ENCODE assay signal across 1 cellular context in the genomic region with DNA sequence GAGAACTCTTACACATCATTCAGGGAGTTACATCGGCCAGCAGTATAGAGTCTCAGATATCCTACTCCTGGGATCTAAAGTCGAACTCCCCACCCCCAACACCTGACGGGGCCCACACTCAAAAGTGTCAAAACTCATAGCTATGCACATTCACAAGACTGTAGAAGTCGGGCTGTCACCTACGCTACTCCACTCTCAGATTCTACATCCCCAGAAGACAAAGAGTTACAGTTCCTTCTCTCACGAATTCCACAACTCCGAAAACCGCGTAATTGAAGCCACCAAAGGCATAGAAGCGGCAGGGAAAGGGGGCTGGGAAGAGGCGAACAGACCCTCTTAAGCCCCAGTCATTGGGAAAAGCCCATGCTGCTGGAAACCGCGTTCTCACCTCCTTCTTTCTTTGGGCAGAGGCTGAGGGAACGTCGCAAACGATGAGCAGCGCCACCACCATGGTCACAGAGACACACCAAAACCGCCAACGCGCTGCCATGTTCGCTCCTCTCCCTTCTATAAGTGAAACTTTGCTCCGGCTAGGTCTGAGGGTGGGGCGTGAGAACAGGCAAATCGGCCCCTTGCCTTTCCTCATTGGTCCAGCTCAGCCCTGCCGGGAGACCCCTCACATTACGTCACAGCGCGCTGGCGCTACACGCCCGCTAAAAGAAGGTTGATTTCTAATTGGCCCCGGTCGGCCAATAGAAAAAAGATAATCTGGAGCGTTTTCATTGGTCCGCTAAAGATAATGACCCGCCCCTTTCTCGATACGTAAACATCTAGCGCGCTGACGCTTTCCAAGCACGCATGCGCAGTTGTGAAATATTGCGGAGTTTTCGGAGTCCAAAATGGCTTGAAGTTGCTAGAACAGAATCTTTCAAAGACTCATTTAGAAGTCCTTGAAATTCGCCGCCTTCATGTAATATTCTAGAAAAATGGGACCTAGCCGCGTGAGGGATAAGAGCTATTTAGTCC.
TF ChIP-seq lines count a peak whose summit lies in the region.

A gene (minus strand): TSS at position 515 of the 966 bp plus-strand sequence. CDS start 25 bp downstream, at position 490.

TF ChIP-seq in HepG2, 621 proteins besides CTCF, POLR2A, EP300 and RAD21 (continued from another document and continues in another):
- TF ChIP-seq MXI1 (IDR thresholded peaks at IDR 0.05; ENCODE audit: borderline replicate concordance, low read depth, low read length), result peak; percentile 66; the same call in 1 of the 3 replicates
- TF ChIP-seq, protein P1, sequence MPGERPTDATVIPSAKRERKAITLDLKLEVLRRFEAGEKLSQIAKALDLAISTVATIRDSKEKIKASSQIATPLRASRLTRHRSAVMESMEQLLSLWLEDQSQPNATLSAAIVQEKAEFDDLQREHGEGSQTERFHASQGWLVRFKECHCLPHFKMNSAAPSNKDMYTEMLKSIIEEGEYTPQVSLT (CRISPR knock-in tag; IDR thresholded peaks at IDR 0.05; ENCODE audit: borderline replicate concordance, low read depth), result no peak
- TF ChIP-seq, protein P2, sequence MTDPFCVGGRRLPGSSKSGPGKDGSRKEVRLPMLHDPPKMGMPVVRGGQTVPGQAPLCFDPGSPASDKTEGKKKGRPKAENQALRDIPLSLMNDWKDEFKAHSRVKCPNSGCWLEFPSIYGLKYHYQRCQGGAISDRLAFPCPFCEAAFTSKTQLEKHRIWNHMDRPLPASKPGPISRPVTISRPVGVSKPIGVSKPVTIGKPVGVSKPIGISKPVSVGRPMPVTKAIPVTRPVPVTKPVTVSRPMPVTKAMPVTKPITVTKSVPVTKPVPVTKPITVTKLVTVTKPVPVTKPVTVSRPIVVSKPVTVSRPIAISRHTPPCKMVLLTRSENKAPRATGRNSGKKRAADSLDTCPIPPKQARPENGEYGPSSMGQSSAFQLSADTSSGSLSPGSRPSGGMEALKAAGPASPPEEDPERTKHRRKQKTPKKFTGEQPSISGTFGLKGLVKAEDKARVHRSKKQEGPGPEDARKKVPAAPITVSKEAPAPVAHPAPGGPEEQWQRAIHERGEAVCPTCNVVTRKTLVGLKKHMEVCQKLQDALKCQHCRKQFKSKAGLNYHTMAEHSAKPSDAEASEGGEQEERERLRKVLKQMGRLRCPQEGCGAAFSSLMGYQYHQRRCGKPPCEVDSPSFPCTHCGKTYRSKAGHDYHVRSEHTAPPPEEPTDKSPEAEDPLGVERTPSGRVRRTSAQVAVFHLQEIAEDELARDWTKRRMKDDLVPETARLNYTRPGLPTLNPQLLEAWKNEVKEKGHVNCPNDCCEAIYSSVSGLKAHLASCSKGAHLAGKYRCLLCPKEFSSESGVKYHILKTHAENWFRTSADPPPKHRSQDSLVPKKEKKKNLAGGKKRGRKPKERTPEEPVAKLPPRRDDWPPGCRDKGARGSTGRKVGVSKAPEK (CRISPR knock-in tag; IDR thresholded peaks at IDR 0.05; ENCODE audit: borderline replicate concordance), result no peak
- TF ChIP-seq, protein P3, sequence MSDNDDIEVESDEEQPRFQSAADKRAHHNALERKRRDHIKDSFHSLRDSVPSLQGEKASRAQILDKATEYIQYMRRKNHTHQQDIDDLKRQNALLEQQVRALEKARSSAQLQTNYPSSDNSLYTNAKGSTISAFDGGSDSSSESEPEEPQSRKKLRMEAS (IDR thresholded peaks at IDR 0.05), result peak; percentile 24; the same call in 1 of the 2 replicates
- TF ChIP-seq ZNF713 (CRISPR knock-in tag; IDR thresholded peaks at IDR 0.05), result no peak
- TF ChIP-seq ZNF136 (CRISPR knock-in tag; IDR thresholded peaks at IDR 0.05; ENCODE audit: low read depth), result no peak
- no peak for TF ChIP-seq ELF1 (CRISPR knock-in tag; IDR thresholded peaks at IDR 0.05)
- TF ChIP-seq, protein P4, sequence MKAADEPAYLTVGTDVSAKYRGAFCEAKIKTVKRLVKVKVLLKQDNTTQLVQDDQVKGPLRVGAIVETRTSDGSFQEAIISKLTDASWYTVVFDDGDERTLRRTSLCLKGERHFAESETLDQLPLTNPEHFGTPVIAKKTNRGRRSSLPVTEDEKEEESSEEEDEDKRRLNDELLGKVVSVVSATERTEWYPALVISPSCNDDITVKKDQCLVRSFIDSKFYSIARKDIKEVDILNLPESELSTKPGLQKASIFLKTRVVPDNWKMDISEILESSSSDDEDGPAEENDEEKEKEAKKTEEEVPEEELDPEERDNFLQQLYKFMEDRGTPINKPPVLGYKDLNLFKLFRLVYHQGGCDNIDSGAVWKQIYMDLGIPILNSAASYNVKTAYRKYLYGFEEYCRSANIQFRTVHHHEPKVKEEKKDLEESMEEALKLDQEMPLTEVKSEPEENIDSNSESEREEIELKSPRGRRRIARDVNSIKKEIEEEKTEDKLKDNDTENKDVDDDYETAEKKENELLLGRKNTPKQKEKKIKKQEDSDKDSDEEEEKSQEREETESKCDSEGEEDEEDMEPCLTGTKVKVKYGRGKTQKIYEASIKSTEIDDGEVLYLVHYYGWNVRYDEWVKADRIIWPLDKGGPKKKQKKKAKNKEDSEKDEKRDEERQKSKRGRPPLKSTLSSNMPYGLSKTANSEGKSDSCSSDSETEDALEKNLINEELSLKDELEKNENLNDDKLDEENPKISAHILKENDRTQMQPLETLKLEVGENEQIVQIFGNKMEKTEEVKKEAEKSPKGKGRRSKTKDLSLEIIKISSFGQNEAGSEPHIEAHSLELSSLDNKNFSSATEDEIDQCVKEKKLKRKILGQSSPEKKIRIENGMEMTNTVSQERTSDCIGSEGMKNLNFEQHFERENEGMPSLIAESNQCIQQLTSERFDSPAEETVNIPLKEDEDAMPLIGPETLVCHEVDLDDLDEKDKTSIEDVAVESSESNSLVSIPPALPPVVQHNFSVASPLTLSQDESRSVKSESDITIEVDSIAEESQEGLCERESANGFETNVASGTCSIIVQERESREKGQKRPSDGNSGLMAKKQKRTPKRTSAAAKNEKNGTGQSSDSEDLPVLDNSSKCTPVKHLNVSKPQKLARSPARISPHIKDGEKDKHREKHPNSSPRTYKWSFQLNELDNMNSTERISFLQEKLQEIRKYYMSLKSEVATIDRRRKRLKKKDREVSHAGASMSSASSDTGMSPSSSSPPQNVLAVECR (CRISPR knock-in tag; IDR thresholded peaks at IDR 0.05; ENCODE audit: borderline replicate concordance), result peak; percentile 71; the same call in 1 of the 2 replicates
- TF ChIP-seq HMG20A (CRISPR knock-in tag; IDR thresholded peaks at IDR 0.05; ENCODE audit: borderline replicate concordance), result no peak
- no peak for TF ChIP-seq ZNF33A (CRISPR knock-in tag; IDR thresholded peaks at IDR 0.05; ENCODE audit: borderline replicate concordance)
- TF ChIP-seq, protein P5, sequence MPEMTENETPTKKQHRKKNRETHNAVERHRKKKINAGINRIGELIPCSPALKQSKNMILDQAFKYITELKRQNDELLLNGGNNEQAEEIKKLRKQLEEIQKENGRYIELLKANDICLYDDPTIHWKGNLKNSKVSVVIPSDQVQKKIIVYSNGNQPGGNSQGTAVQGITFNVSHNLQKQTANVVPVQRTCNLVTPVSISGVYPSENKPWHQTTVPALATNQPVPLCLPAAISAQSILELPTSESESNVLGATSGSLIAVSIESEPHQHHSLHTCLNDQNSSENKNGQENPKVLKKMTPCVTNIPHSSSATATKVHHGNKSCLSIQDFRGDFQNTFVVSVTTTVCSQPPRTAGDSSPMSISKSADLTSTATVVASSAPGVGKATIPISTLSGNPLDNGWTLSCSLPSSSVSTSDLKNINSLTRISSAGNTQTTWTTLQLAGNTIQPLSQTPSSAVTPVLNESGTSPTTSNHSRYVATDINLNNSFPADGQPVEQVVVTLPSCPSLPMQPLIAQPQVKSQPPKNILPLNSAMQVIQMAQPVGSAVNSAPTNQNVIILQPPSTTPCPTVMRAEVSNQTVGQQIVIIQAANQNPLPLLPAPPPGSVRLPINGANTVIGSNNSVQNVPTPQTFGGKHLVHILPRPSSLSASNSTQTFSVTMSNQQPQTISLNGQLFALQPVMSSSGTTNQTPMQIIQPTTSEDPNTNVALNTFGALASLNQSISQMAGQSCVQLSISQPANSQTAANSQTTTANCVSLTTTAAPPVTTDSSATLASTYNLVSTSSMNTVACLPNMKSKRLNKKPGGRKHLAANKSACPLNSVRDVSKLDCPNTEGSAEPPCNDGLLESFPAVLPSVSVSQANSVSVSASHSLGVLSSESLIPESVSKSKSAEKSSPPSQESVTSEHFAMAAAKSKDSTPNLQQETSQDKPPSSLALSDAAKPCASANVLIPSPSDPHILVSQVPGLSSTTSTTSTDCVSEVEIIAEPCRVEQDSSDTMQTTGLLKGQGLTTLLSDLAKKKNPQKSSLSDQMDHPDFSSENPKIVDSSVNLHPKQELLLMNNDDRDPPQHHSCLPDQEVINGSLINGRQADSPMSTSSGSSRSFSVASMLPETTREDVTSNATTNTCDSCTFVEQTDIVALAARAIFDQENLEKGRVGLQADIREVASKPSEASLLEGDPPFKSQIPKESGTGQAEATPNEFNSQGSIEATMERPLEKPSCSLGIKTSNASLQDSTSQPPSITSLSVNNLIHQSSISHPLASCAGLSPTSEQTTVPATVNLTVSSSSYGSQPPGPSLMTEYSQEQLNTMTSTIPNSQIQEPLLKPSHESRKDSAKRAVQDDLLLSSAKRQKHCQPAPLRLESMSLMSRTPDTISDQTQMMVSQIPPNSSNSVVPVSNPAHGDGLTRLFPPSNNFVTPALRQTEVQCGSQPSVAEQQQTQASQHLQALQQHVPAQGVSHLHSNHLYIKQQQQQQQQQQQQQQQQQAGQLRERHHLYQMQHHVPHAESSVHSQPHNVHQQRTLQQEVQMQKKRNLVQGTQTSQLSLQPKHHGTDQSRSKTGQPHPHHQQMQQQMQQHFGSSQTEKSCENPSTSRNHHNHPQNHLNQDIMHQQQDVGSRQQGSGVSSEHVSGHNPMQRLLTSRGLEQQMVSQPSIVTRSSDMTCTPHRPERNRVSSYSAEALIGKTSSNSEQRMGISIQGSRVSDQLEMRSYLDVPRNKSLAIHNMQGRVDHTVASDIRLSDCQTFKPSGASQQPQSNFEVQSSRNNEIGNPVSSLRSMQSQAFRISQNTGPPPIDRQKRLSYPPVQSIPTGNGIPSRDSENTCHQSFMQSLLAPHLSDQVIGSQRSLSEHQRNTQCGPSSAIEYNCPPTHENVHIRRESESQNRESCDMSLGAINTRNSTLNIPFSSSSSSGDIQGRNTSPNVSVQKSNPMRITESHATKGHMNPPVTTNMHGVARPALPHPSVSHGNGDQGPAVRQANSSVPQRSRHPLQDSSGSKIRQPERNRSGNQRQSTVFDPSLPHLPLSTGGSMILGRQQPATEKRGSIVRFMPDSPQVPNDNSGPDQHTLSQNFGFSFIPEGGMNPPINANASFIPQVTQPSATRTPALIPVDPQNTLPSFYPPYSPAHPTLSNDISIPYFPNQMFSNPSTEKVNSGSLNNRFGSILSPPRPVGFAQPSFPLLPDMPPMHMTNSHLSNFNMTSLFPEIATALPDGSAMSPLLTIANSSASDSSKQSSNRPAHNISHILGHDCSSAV (CRISPR knock-in tag; IDR thresholded peaks at IDR 0.05; ENCODE audit: borderline replicate concordance), result no peak
- TF ChIP-seq, protein P6, sequence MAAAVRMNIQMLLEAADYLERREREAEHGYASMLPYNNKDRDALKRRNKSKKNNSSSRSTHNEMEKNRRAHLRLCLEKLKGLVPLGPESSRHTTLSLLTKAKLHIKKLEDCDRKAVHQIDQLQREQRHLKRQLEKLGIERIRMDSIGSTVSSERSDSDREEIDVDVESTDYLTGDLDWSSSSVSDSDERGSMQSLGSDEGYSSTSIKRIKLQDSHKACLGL (CRISPR knock-in tag; IDR thresholded peaks at IDR 0.05), result no peak
- no peak for TF ChIP-seq FIP1L1 (IDR thresholded peaks at IDR 0.05; ENCODE audit: borderline replicate concordance, insufficient read depth, low read depth, low read length)
- TF ChIP-seq, protein P7, sequence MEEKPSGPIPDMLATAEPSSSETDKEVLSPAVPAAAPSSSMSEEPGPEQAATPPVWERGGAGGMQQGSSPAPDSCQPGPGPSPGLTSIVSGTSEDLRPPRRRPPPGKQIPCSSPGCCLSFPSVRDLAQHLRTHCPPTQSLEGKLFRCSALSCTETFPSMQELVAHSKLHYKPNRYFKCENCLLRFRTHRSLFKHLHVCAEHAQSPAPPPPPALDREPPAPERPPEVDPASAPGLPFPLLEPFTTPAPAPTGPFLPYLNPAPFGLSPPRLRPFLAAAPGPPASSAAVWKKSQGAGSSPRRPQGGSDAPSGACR (CRISPR knock-in tag; IDR thresholded peaks at IDR 0.05), result no peak
- TF ChIP-seq, protein P8, sequence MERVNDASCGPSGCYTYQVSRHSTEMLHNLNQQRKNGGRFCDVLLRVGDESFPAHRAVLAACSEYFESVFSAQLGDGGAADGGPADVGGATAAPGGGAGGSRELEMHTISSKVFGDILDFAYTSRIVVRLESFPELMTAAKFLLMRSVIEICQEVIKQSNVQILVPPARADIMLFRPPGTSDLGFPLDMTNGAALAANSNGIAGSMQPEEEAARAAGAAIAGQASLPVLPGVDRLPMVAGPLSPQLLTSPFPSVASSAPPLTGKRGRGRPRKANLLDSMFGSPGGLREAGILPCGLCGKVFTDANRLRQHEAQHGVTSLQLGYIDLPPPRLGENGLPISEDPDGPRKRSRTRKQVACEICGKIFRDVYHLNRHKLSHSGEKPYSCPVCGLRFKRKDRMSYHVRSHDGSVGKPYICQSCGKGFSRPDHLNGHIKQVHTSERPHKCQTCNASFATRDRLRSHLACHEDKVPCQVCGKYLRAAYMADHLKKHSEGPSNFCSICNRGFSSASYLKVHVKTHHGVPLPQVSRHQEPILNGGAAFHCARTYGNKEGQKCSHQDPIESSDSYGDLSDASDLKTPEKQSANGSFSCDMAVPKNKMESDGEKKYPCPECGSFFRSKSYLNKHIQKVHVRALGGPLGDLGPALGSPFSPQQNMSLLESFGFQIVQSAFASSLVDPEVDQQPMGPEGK (CRISPR knock-in tag; IDR thresholded peaks at IDR 0.05), result no peak
- no peak for TF ChIP-seq ZNF792 (CRISPR knock-in tag; IDR thresholded peaks at IDR 0.05)
- no peak for TF ChIP-seq FOXP1 (IDR thresholded peaks at IDR 0.05)
- no peak for TF ChIP-seq FOXP1 (CRISPR knock-in tag; IDR thresholded peaks at IDR 0.05)
- no peak for TF ChIP-seq MATR3 (CRISPR knock-in tag; IDR thresholded peaks at IDR 0.05)
- TF ChIP-seq ZNF670 (CRISPR knock-in tag; IDR thresholded peaks at IDR 0.05; ENCODE audit: borderline replicate concordance), result no peak
- peak; percentile 87 for TF ChIP-seq CREM (IDR thresholded peaks at IDR 0.05)
- no peak for TF ChIP-seq CREM (CRISPR knock-in tag; IDR thresholded peaks at IDR 0.05)
- TF ChIP-seq ZNF260 (CRISPR knock-in tag; IDR thresholded peaks at IDR 0.05; ENCODE audit: borderline replicate concordance, low read depth), result no peak
- TF ChIP-seq, protein P9, sequence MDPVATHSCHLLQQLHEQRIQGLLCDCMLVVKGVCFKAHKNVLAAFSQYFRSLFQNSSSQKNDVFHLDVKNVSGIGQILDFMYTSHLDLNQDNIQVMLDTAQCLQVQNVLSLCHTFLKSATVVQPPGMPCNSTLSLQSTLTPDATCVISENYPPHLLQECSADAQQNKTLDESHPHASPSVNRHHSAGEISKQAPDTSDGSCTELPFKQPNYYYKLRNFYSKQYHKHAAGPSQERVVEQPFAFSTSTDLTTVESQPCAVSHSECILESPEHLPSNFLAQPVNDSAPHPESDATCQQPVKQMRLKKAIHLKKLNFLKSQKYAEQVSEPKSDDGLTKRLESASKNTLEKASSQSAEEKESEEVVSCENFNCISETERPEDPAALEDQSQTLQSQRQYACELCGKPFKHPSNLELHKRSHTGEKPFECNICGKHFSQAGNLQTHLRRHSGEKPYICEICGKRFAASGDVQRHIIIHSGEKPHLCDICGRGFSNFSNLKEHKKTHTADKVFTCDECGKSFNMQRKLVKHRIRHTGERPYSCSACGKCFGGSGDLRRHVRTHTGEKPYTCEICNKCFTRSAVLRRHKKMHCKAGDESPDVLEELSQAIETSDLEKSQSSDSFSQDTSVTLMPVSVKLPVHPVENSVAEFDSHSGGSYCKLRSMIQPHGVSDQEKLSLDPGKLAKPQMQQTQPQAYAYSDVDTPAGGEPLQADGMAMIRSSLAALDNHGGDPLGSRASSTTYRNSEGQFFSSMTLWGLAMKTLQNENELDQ (CRISPR knock-in tag; IDR thresholded peaks at IDR 0.05; ENCODE audit: borderline replicate concordance), result no peak
- TF ChIP-seq RARG (CRISPR knock-in tag; IDR thresholded peaks at IDR 0.05; ENCODE audit: low read depth), result no peak
- no peak for TF ChIP-seq NKX3-1 (CRISPR knock-in tag; IDR thresholded peaks at IDR 0.05)
- TF ChIP-seq RFX3 (CRISPR knock-in tag; IDR thresholded peaks at IDR 0.05), result no peak
